In genomic region chr3:194312186-194312742, GRCh38 we compare ENCODE assay signal across 1 cellular context.
TF ChIP-seq lines count a peak whose summit lies in the region.

No MANE protein-coding gene starts in this region.

TF ChIP-seq in K562, 482 proteins besides CTCF, POLR2A, EP300 and RAD21:
- no peak for TF ChIP-seq KHSRP (IDR thresholded peaks at IDR 0.05)
- no peak for TF ChIP-seq SP2 (IDR thresholded peaks at IDR 0.05; ENCODE audit: extremely low read depth, low read depth, low read length, poor library complexity, severe bottlenecking)
- TF ChIP-seq SIN3A (IDR thresholded peaks at IDR 0.05; ENCODE audit: borderline replicate concordance in 2 of 2, control insufficient read depth in 1 of 2, low read depth in 2 of 2, low read length in 2 of 2) = no peak
- TF ChIP-seq RNF2 (IDR thresholded peaks at IDR 0.05) = no peak
- TF ChIP-seq ZBTB43 (CRISPR knock-in tag; IDR thresholded peaks at IDR 0.05) = no peak
- no peak for TF ChIP-seq TBL1XR1 (IDR thresholded peaks at IDR 0.05; ENCODE audit: low read length in 2 of 2)
- no peak for TF ChIP-seq SREBF2 (CRISPR knock-in tag; IDR thresholded peaks at IDR 0.05)
- no peak for TF ChIP-seq MTA1 (IDR thresholded peaks at IDR 0.05; ENCODE audit: borderline replicate concordance)
- no peak for TF ChIP-seq ZNF518B (CRISPR knock-in tag; IDR thresholded peaks at IDR 0.05)
- TF ChIP-seq CREB1 (IDR thresholded peaks at IDR 0.05) = no peak
- TF ChIP-seq CREB1 (CRISPR knock-in tag; IDR thresholded peaks at IDR 0.05) = no peak
